In genomic region chr5:172775326-172776234, GRCh38 we compare ENCODE assay signal across 8 cellular contexts. TPM values are rescaled to one million over a fixed set of nuclear protein-coding genes. Genes with fewer than 3 reads are reported as not detected.
DNase-seq lines count a peak whose midpoint lies in the region; ATAC-seq and TF ChIP-seq lines count a peak whose summit lies in the region.

No MANE protein-coding gene starts in this region.

- H3K27ac ChIP-seq in brain microvascular endothelial cell: peak overlapping the region; percentile 5
- H3K27ac ChIP-seq in liver (ENCODE audit: low read depth in 1 of 2, low read length in 2 of 2): peak overlapping the region; percentile 96 to 99

- TF ChIP-seq RAD21 in liver (IDR thresholded peaks at IDR 0.05): peak; percentile 59 to 79

- peaks cover 41% of the 10 kb centered on the region for H3K4me1 Mint-ChIP-seq in activated CD8-positive, alpha-beta memory T cell treated with anti-CD3 and anti-CD28 coated beads, Interleukin-2, amount 10 ng/mL, durations not matched to agents 7 days and 5 days
- H3K4me1 Mint-ChIP-seq in type B pancreatic cell (ENCODE audit: unreplicated experiment): peaks cover 23% of the 10 kb centered on the region

- no peaks in the 10 kb centered on the region for H3K9me3 Mint-ChIP-seq in activated CD8-positive, alpha-beta memory T cell treated with anti-CD3 and anti-CD28 coated beads, Interleukin-2, amount 10 ng/mL, durations not matched to agents 7 days and 5 days (ENCODE audit: low read depth)
- no peaks in the 10 kb centered on the region for H3K9me3 Mint-ChIP-seq in type B pancreatic cell

- CTCF ChIA-PET in activated CD8-positive, alpha-beta memory T cell treated with anti-CD3 and anti-CD28 coated beads, Interleukin-2, amount 10 ng/mL, durations not matched to agents 7 days and 5 days (lab: Charles Lee): interaction anchor here (0.8 to 1.7 kb wide), 4 partner anchors 32 to 184 kb away, joined by 3 to 4 read pairs (median 4); partner anchors contain the start of gene RPL26L1

- H3K4me3 Mint-ChIP-seq in activated CD8-positive, alpha-beta memory T cell treated with anti-CD3 and anti-CD28 coated beads, Interleukin-2, amount 10 ng/mL, durations not matched to agents 7 days and 5 days: no peak overlapping the region
- no peak overlapping the region for H3K4me3 Mint-ChIP-seq in type B pancreatic cell

- no peak overlapping the region for H3K4me3 ChIP-seq in brain microvascular endothelial cell (ENCODE audit: low read depth, low read length)
- H3K4me3 ChIP-seq in liver (ENCODE audit: low read depth in 1 of 3, low read length in 3 of 3): no peak overlapping the region

- H3K9me3 ChIP-seq in liver (ENCODE audit: control insufficient read depth in 4 of 4, low read length in 3 of 4): no peaks in the 10 kb centered on the region

- peak overlapping the region; percentile 53 to 72 for H3K9ac ChIP-seq in liver (ENCODE audit: low read depth in 1 of 2, low read length in 2 of 2)

- no peaks in the 10 kb centered on the region for H3K36me3 Mint-ChIP-seq in activated CD8-positive, alpha-beta memory T cell treated with anti-CD3 and anti-CD28 coated beads, Interleukin-2, amount 10 ng/mL, durations not matched to agents 7 days and 5 days
- no peaks in the 10 kb centered on the region for H3K36me3 Mint-ChIP-seq in type B pancreatic cell

- peaks cover 7 to 54% (median 36%) of the 10 kb centered on the region in 4 donors for H3K4me1 ChIP-seq in liver (ENCODE audit: control insufficient read depth in 4 of 4, insufficient read depth in 4 of 4, low read length in 3 of 4)

- 53% methylated on average over 11 of the region's 11 CpGs for WGBS in liver

- no peak for ATAC-seq in activated CD8-positive, alpha-beta memory T cell treated with anti-CD3 and anti-CD28 coated beads, Interleukin-2, amount 10 ng/mL, durations not matched to agents 7 days and 5 days
- no peak for ATAC-seq in HG02852 (IDR thresholded peaks at IDR 0.05; ENCODE audit: unreplicated experiment)

- no peak for DNase-seq in activated CD8-positive, alpha-beta memory T cell treated with anti-CD3 and anti-CD28 coated beads, Interleukin-2, amount 10 ng/mL, durations not matched to agents 7 days and 5 days
- DNase-seq in activated CD8-positive, alpha-beta memory T cell treated with anti-CD3 and anti-CD28 coated beads, Interleukin-2, amount 50 U/mL, for 48 hours: no peak
- peak; percentile 72 for DNase-seq in brain microvascular endothelial cell
- DNase-seq in type B pancreatic cell (ENCODE audit: extremely low spot score, unreplicated experiment): no peak
- DNase-seq in NCI-H748 (lab: John Stamatoyannopoulos, UW; ENCODE audit: unreplicated experiment): no peak
- no peak for DNase-seq in NCI-H1694 (lab: John Stamatoyannopoulos, UW)

- no peaks in the 10 kb centered on the region for H3K27me3 Mint-ChIP-seq in activated CD8-positive, alpha-beta memory T cell treated with anti-CD3 and anti-CD28 coated beads, Interleukin-2, amount 10 ng/mL, durations not matched to agents 7 days and 5 days
- no peaks in the 10 kb centered on the region for H3K27me3 Mint-ChIP-seq in type B pancreatic cell

- in situ Hi-C loops in brain microvascular endothelial cell (cut with HindIII; ENCODE audit: low pct_ligation_motif_present, low sequenced_read_pairs): no loop called here

- H3K27ac Mint-ChIP-seq in activated CD8-positive, alpha-beta memory T cell treated with anti-CD3 and anti-CD28 coated beads, Interleukin-2, amount 10 ng/mL, durations not matched to agents 7 days and 5 days: peak overlapping the region; percentile 60
- peak overlapping the region; percentile 65 for H3K27ac Mint-ChIP-seq in type B pancreatic cell

- H3K36me3 ChIP-seq in brain microvascular endothelial cell (replicated peaks): peaks cover 3% of the 10 kb centered on the region
- peaks cover 0 to under 1% (median 0%) of the 10 kb centered on the region in 4 donors for H3K36me3 ChIP-seq in liver (ENCODE audit: control insufficient read depth in 4 of 4, insufficient read depth in 3 of 4, low read depth in 1 of 4, low read length in 3 of 4)

- H3K27me3 ChIP-seq in brain microvascular endothelial cell (replicated peaks) (no peaks in the 10 kb centered on the region), liver (ENCODE audit: control insufficient read depth in 4 of 4, insufficient read depth in 4 of 4, low read length in 3 of 4) (no peaks in the 10 kb centered on the region)

- TF ChIP-seq CTCF in brain microvascular endothelial cell (IDR thresholded peaks at IDR 0.05; ENCODE audit: low read depth, low read length, missing control alignments) (no peak), liver (IDR thresholded peaks at IDR 0.05; ENCODE audit: low read depth, low read length, missing input control) (no peak), type B pancreatic cell (conservative IDR thresholded peaks at IDR 0.05) (no peak)

TF ChIP-seq in liver, 16 proteins besides CTCF, POLR2A, EP300 and RAD21:
- TF ChIP-seq EGR1 (IDR thresholded peaks at IDR 0.05; ENCODE audit: low read depth in 2 of 2): no peak
- TF ChIP-seq NR2F2 (IDR thresholded peaks at IDR 0.05): no peak
- TF ChIP-seq GABPA (IDR thresholded peaks at IDR 0.05 in 1 of 2, conservative IDR thresholded peaks at IDR 0.05 in 1 of 2): no peak
- peak; percentile 87 for TF ChIP-seq MAX (IDR thresholded peaks at IDR 0.05)
- peak; percentile 82 for TF ChIP-seq TAF1 (conservative IDR thresholded peaks at IDR 0.05)
- peak; percentile 83 to 91 for TF ChIP-seq HNF4A (conservative IDR thresholded peaks at IDR 0.05)
- TF ChIP-seq YY1 (IDR thresholded peaks at IDR 0.05): peak; percentile 80
- peak; percentile 66 for TF ChIP-seq FOXA1 (IDR thresholded peaks at IDR 0.05)
- peak; percentile 52 for TF ChIP-seq REST (IDR thresholded peaks at IDR 0.05)
- peak; percentile 78 for TF ChIP-seq HNF4G (IDR thresholded peaks at IDR 0.05)
- TF ChIP-seq RXRA (IDR thresholded peaks at IDR 0.05): peak; percentile 87 to 96
- peak; percentile 74 for TF ChIP-seq ATF3 (IDR thresholded peaks at IDR 0.05)
- TF ChIP-seq JUND (IDR thresholded peaks at IDR 0.05): peak; percentile 86 to 92
- TF ChIP-seq ZBTB33 (IDR thresholded peaks at IDR 0.05): peak; percentile 78
- TF ChIP-seq SP1 (IDR thresholded peaks at IDR 0.05): peak; percentile 98
- peak; percentile 74 for TF ChIP-seq FOXA2 (IDR thresholded peaks at IDR 0.05)

RNA-seq across cellular contexts. Expression of gene DUSP1, which starts 4.6 kb away (rescaled TPM):
- 10 to 100 TPM in 1 of 2 experiments, 1 to 10 TPM in 1; 6.5 to 32.5 TPM for total RNA-seq in activated CD8-positive, alpha-beta memory T cell treated with anti-CD3 and anti-CD28 coated beads, Interleukin-2, amount 10 ng/mL, durations not matched to agents 7 days and 5 days
- 10 to 100 TPM; 53.2 to 95.0 TPM for total RNA-seq in liver
- polyA plus RNA-seq in liver: 100 to 1,000 TPM; 124 to 237 TPM
- total RNA-seq in type B pancreatic cell (ENCODE audit: low replicate concordance): 50.9 and 163 TPM in 2 replicates

RNA-seq across cellular contexts. Expression of gene ERGIC1, which starts 58.5 kb away (rescaled TPM):
- total RNA-seq in activated CD8-positive, alpha-beta memory T cell treated with anti-CD3 and anti-CD28 coated beads, Interleukin-2, amount 10 ng/mL, durations not matched to agents 7 days and 5 days: 10 to 100 TPM; 30.9 to 34.7 TPM
- 100 to 1,000 TPM in 1 of 2 donors, 10 to 100 TPM in 1; 45.4 to 149 TPM for total RNA-seq in liver
- polyA plus RNA-seq in liver: 100 to 1,000 TPM in 1 of 2 donors, 10 to 100 TPM in 1; 53.1 to 155 TPM
- total RNA-seq in type B pancreatic cell (ENCODE audit: low replicate concordance): 85.2 and 105 TPM in 2 replicates
